ENCODE assay signal across 16 cellular contexts in the genomic region with DNA sequence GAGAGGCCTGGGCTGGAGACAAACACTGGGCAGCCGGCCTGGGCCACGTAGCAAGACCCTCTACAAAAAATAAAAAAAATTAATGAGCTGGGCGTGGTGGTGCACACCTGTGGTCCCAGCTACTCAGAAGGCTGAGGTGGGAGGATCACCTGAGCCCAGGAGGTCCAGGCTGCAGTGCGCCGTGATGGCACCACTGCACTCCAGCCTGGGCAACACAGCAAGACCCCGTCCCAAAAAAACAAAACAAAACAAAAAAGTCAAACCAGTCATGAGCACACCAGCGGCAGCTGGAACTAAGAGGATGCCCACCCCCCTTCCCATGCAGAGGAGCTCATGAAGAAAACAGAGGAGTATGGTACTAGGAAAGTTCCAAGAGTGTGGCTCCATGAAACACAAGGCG. TPM values are rescaled to one million over a fixed set of nuclear protein-coding genes. Genes with fewer than 3 reads are reported as not detected.
DNase-seq lines count a peak whose midpoint lies in the region; ATAC-seq and TF ChIP-seq lines count a peak whose summit lies in the region.
"Had no signal": no experiment of that assay in that cellular context is flagged by ENCODE, and none has a peak within 500 bp of the region (broad histone marks: within the 10 kb centered on the region; RNA-seq: fewer than 3 reads in every experiment).

No MANE protein-coding gene starts in this region.

- DNase-seq in stimulated activated naive CD8-positive, alpha-beta T cell treated with anti-CD3 and anti-CD28 coated beads, Interleukin-15, Interleukin-2, amounts not matched to agents 100 U/mL and 50 U/mL, for 24 hours: no peak
- DNase-seq in WTC11 (ENCODE audit: low spot score): no peak
- no peak for DNase-seq in neural crest cell (ENCODE audit: low read depth, low spot score)
- no peak for DNase-seq in left lobe of liver (ENCODE audit: low spot score)
- no peak for DNase-seq in inferior parietal cortex (ENCODE audit: extremely low spot score)
- DNase-seq in NCI-H146 treated with DMSO at 0.1 percent for 48 hours (lab: John Stamatoyannopoulos, UW; ENCODE audit: unreplicated experiment): no peak
- DNase-seq: CD8-positive, alpha-beta T cell; COR-L47; DMS153; DMS79 treated with DMSO at 0.1 percent for 48 hours; EL; H7 had no signal

- H3K4me1 Mint-ChIP-seq in stimulated activated naive CD8-positive, alpha-beta T cell treated with anti-CD3 and anti-CD28 coated beads, Interleukin-15, Interleukin-2, amounts not matched to agents 100 ng/mL and 50 ng/mL, for 24 hours (ENCODE audit: low read depth): peaks cover 37% of the 10 kb centered on the region
- peaks cover 30% of the 10 kb centered on the region for H3K4me1 Mint-ChIP-seq in WTC11
- peaks cover 32% of the 10 kb centered on the region for H3K4me1 Mint-ChIP-seq in neural crest cell

- no peak overlapping the region for H3K4me3 Mint-ChIP-seq in stimulated activated naive CD8-positive, alpha-beta T cell treated with anti-CD3 and anti-CD28 coated beads, Interleukin-15, Interleukin-2, amounts not matched to agents 100 ng/mL and 50 ng/mL, for 24 hours
- no peak overlapping the region for H3K4me3 Mint-ChIP-seq in WTC11
- peak overlapping the region; percentile 29 for H3K4me3 Mint-ChIP-seq in neural crest cell
- H3K4me3 Mint-ChIP-seq: B cell; CD8-positive, alpha-beta T cell had no signal

- H3K36me3 Mint-ChIP-seq in stimulated activated naive CD8-positive, alpha-beta T cell treated with anti-CD3 and anti-CD28 coated beads, Interleukin-15, Interleukin-2, amounts not matched to agents 100 ng/mL and 50 ng/mL, for 24 hours (ENCODE audit: low read depth): peaks cover 5% of the 10 kb centered on the region
- H3K36me3 Mint-ChIP-seq in WTC11: no peaks in the 10 kb centered on the region
- H3K36me3 Mint-ChIP-seq in neural crest cell (ENCODE audit: low read depth): no peaks in the 10 kb centered on the region
- H3K36me3 Mint-ChIP-seq: CD14-positive monocyte; CD8-positive, alpha-beta T cell had no signal

- no peak for ATAC-seq in stimulated activated naive CD8-positive, alpha-beta T cell treated with anti-CD3 and anti-CD28 coated beads, Interleukin-15, Interleukin-2, amounts not matched to agents 100 U/mL and 50 U/mL, for 24 hours
- no peak for ATAC-seq in WTC11
- ATAC-seq in left lobe of liver: no peak
- ATAC-seq: CD8-positive, alpha-beta T cell; GM23338 had no signal

- no peaks in the 10 kb centered on the region for H3K9me3 Mint-ChIP-seq in stimulated activated naive CD8-positive, alpha-beta T cell treated with anti-CD3 and anti-CD28 coated beads, Interleukin-15, Interleukin-2, amounts not matched to agents 100 ng/mL and 50 ng/mL, for 24 hours
- H3K9me3 Mint-ChIP-seq in WTC11: no peaks in the 10 kb centered on the region
- no peaks in the 10 kb centered on the region for H3K9me3 Mint-ChIP-seq in neural crest cell
- H3K9me3 Mint-ChIP-seq: CD14-positive monocyte; CD8-positive, alpha-beta T cell; GM23338 had no signal

- H3K27ac Mint-ChIP-seq in stimulated activated naive CD8-positive, alpha-beta T cell treated with anti-CD3 and anti-CD28 coated beads, Interleukin-15, Interleukin-2, amounts not matched to agents 100 ng/mL and 50 ng/mL, for 24 hours: peak overlapping the region; percentile 10
- H3K27ac Mint-ChIP-seq in WTC11 (no peak overlapping the region), neural crest cell (ENCODE audit: unreplicated experiment) (no peak overlapping the region)
- H3K27ac Mint-ChIP-seq: B cell; CD8-positive, alpha-beta T cell; GM23338 had no signal

- H3K27me3 Mint-ChIP-seq in stimulated activated naive CD8-positive, alpha-beta T cell treated with anti-CD3 and anti-CD28 coated beads, Interleukin-15, Interleukin-2, amounts not matched to agents 100 ng/mL and 50 ng/mL, for 24 hours: peaks cover 3% of the 10 kb centered on the region
- H3K27me3 Mint-ChIP-seq in WTC11 (ENCODE audit: low read depth) (no peaks in the 10 kb centered on the region), neural crest cell (ENCODE audit: low read depth) (peaks cover 13% of the 10 kb centered on the region)

- CTCF ChIA-PET in WTC11 (lab: Charles Lee): no interaction called here

- POLR2A ChIA-PET in WTC11 (lab: Charles Lee): no interaction called here

- TF ChIP-seq CTCF in WTC11 (IDR thresholded peaks at IDR 0.05) (no peak), neural crest cell (conservative IDR thresholded peaks at IDR 0.05) (no peak)

TF ChIP-seq in WTC11, 78 proteins besides CTCF, POLR2A, EP300 and RAD21:
- TF ChIP-seq ZNF263 (CRISPR knock-in tag; IDR thresholded peaks at IDR 0.05; ENCODE audit: low read depth): no peak
- peak; percentile 86; the same call in 1 of the 2 replicates for TF ChIP-seq ZNF121 (CRISPR knock-in tag; IDR thresholded peaks at IDR 0.05)

RNA-seq across cellular contexts. Expression of a gene that starts 2.2 kb away (rescaled TPM):
- 46.4 to 55.6 TPM (median 53.3 TPM) in 3 replicates for total RNA-seq in WTC11 (2021)
- total RNA-seq in neural crest cell: 49.3 and 51.9 TPM in 2 replicates
- total RNA-seq in left lobe of liver: 18.7 TPM

RNA-seq across cellular contexts. Expression of a gene that starts 56.0 kb away (rescaled TPM):
- 33.5 to 40.5 TPM (median 35.8 TPM) in 3 replicates for total RNA-seq in WTC11 (2021)
- total RNA-seq in neural crest cell: 79.3 and 80.8 TPM in 2 replicates
- total RNA-seq in left lobe of liver: 10.7 TPM
